8 cellular contexts compared by ENCODE assay signal in the genomic region with DNA sequence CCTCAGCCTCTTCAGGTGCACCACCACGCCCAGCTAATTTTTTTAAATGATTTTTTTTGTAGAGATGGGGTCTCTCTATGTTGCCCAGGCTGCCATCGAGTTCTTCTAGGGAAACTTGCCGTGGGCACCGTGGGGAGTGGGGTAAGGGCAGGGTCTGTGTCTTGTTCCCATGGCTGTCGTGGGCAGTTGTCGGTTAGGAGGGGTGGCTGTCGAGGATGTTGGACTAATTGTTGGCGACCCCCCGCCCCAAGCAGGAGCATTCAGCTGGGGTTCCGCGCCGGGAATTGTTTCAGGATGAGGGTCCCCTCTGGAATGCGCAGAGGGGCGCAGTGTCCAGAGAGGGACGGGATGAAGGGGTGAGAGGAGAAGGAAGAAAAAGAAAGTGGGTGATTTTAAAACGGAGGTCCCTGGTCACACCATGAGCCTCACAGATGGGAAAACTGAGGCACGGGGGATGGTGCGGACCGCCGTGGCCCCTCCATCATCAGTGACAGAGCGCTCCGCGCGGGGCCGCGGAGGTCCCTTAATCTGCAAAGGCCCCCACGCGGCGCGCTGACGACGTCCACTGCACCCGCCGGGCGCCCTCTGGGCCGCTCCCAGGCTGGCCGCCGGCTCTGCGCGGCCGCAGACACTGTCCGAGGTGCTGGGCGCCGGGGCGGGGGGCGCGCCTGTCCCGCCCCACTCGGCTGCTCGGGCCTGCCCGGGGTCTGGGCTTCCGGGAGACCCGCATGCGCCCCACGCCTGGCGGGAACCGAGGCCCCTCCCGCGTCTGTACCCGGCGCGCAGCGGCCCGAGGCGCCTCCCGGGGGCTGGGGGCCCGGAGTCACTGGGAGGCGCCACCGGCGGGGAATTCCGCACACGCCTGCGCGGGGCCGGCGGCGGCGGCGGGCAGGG. TPM values are rescaled to one million over a fixed set of nuclear protein-coding genes. Genes with fewer than 3 reads are reported as not detected.
DNase-seq lines count a peak whose midpoint lies in the region; TF ChIP-seq lines count a peak whose summit lies in the region.

No MANE protein-coding gene starts in this region.

- H3K4me3 ChIP-seq in HUES6 (ENCODE audit: low read depth, low read length) (peak overlapping the region; percentile 55), ascending aorta (peak overlapping the region; percentile 63 to 90), hepatocyte (peak overlapping the region; percentile 61)

- intact Hi-C loops in ascending aorta (cut with DNase I), result loop anchor here (2.0 to 5.0 kb wide), 4 partner anchors 19 to 158 kb away; partner anchors contain the start of genes EIF4A3, GAA, SGSH and SLC26A11

- H3K4me2 ChIP-seq in hepatocyte, result peak overlapping the region; percentile 87

- H3K9ac ChIP-seq in HUES6 (ENCODE audit: low read length), result peak overlapping the region; percentile 57

- no peaks in the 10 kb centered on the region for H3K9me3 ChIP-seq in HUES6 (ENCODE audit: control insufficient read depth, insufficient read depth, low read depth, low read length)
- H3K9me3 ChIP-seq in ascending aorta, result no peaks in the 10 kb centered on the region
- no peaks in the 10 kb centered on the region for H3K9me3 ChIP-seq in hepatocyte (ENCODE audit: low read depth)

- H3K79me2 ChIP-seq in hepatocyte, result peaks cover 5% of the 10 kb centered on the region

- no peaks in the 10 kb centered on the region for H3K9me2 ChIP-seq in hepatocyte (replicated peaks; ENCODE audit: insufficient read depth)

- peaks cover 2% of the 10 kb centered on the region for H4K20me1 ChIP-seq in hepatocyte (ENCODE audit: insufficient read depth, poor library complexity, severe bottlenecking)

- 20% methylated on average over 61 of the region's 79 CpGs for WGBS in hepatocyte (ENCODE audit: low lambda C conversion rate, missing lambda C conversion rate)

- peaks cover 15% of the 10 kb centered on the region for H3K36me3 Mint-ChIP-seq in T-helper 1 cell treated with Interleukin-12 subunit alpha and Interleukin-12 subunit beta and Interleukin-4 antibody, amounts not matched to agents 30 μg/mL and 1 μg/mL, for 36 hours (ENCODE audit: low read depth)

- H3K4me3 Mint-ChIP-seq in T-helper 1 cell treated with Interleukin-12 subunit alpha and Interleukin-12 subunit beta and Interleukin-4 antibody, amounts not matched to agents 30 μg/mL and 1 μg/mL, for 36 hours, result peak overlapping the region; percentile 95

- H3K4me1 Mint-ChIP-seq in T-helper 1 cell treated with Interleukin-12 subunit alpha and Interleukin-12 subunit beta and Interleukin-4 antibody, amounts not matched to agents 30 μg/mL and 1 μg/mL, for 36 hours (ENCODE audit: low read depth), result peaks cover 49% of the 10 kb centered on the region

- DNase-seq in SIG-M5 treated with dmso at 0.1 percent for 504 hours (lab: John Stamatoyannopoulos, UW; ENCODE audit: unreplicated experiment) (peak; percentile 13), SIG-M5 (lab: John Stamatoyannopoulos, UW) (no peak), ascending aorta (ENCODE audit: low spot score in 2 of 2) (peak in 1 of 2 donors; percentile 84), hepatocyte (ENCODE audit: low spot score) (peak; percentile 92), retina (peak; percentile 74), NCI-H1694 treated with DMSO at 0.1 percent for 48 hours (lab: John Stamatoyannopoulos, UW) (no peak)

- H3K27me3 Mint-ChIP-seq in T-helper 1 cell treated with Interleukin-12 subunit alpha and Interleukin-12 subunit beta and Interleukin-4 antibody, amounts not matched to agents 30 μg/mL and 1 μg/mL, for 36 hours (ENCODE audit: low read depth), result no peaks in the 10 kb centered on the region

- peak overlapping the region; percentile 49 for H2AFZ ChIP-seq in hepatocyte

- H3K27ac ChIP-seq in HUES6 (ENCODE audit: low read depth, low read length), result peak overlapping the region; percentile 40; the same call in 1 of the 2 replicates
- H3K27ac ChIP-seq in ascending aorta, result peak overlapping the region; percentile 82 to 94
- peak overlapping the region; percentile 95 for H3K27ac ChIP-seq in hepatocyte

- peaks cover 45% of the 10 kb centered on the region for H3K4me1 ChIP-seq in HUES6 (ENCODE audit: control insufficient read depth, insufficient read depth, low read length)
- H3K4me1 ChIP-seq in ascending aorta, result peaks cover 15 to 37% of the 10 kb centered on the region in 2 donors
- peaks cover 34% of the 10 kb centered on the region for H3K4me1 ChIP-seq in hepatocyte (ENCODE audit: insufficient read depth)

- no peaks in the 10 kb centered on the region for H3K9me3 Mint-ChIP-seq in T-helper 1 cell treated with Interleukin-12 subunit alpha and Interleukin-12 subunit beta and Interleukin-4 antibody, amounts not matched to agents 30 μg/mL and 1 μg/mL, for 36 hours

- TF ChIP-seq CTCF in ascending aorta (IDR thresholded peaks at IDR 0.05), result no peak
- TF ChIP-seq CTCF in hepatocyte (IDR thresholded peaks at IDR 0.05; ENCODE audit: poor library complexity), result no peak

- H3K27ac Mint-ChIP-seq in T-helper 1 cell treated with Interleukin-12 subunit alpha and Interleukin-12 subunit beta and Interleukin-4 antibody, amounts not matched to agents 30 μg/mL and 1 μg/mL, for 36 hours, result peak overlapping the region; percentile 99

- H3K27me3 ChIP-seq in HUES6 (ENCODE audit: control insufficient read depth, insufficient read depth, low read length), result no peaks in the 10 kb centered on the region
- H3K27me3 ChIP-seq in ascending aorta, result no peaks in the 10 kb centered on the region
- H3K27me3 ChIP-seq in hepatocyte, result no peaks in the 10 kb centered on the region

- H3K36me3 ChIP-seq in HUES6 (ENCODE audit: control insufficient read depth, insufficient read depth, low read length), result peaks cover 6% of the 10 kb centered on the region
- H3K36me3 ChIP-seq in ascending aorta, result peaks cover 0 to 4% of the 10 kb centered on the region in 2 donors
- H3K36me3 ChIP-seq in hepatocyte (replicated peaks; ENCODE audit: insufficient read depth, low read depth), result no peaks in the 10 kb centered on the region

RNA-seq across cellular contexts. Expression of gene RNF213, which starts 0.8 kb away (rescaled TPM):
- total RNA-seq in ascending aorta (155 TPM), hepatocyte (53.1 and 57.4 TPM in 2 replicates)
- polyA plus RNA-seq in hepatocyte, result 21.1 and 32.6 TPM in 2 replicates

RNA-seq across cellular contexts. Expression of gene SLC26A11, which starts 39.7 kb away (rescaled TPM):
- total RNA-seq in ascending aorta (25.8 TPM), hepatocyte (17.5 and 18.8 TPM in 2 replicates)
- 24.9 and 40.4 TPM in 2 replicates for polyA plus RNA-seq in hepatocyte

RNA-seq across cellular contexts. Expression of gene SGSH, which starts 39.8 kb away (rescaled TPM):
- total RNA-seq in ascending aorta (50.9 TPM), hepatocyte (16.0 and 23.7 TPM in 2 replicates)
- polyA plus RNA-seq in hepatocyte, result 59.6 and 71.5 TPM in 2 replicates

Comparison
In these comparisons a context has a peak if more than half of its experiments do, and no peak if none do; other contexts are left out.
1. DNase-seq: peak in SIG-M5 treated with dmso at 0.1 percent for 504 hours (single experiment), hepatocyte (single experiment) and retina (single experiment); none in SIG-M5 (single experiment) and NCI-H1694 treated with DMSO at 0.1 percent for 48 hours (single experiment).
2. H3K27ac ChIP-seq: peak in every context shown above with its lines; median percentile 95 in hepatocyte; 88 in ascending aorta; 40 in HUES6.
3. Peak in every context shown above with its lines, with median percentiles within 50 percentile points of each other: H3K4me3 ChIP-seq.